1 cellular context compared by ENCODE assay signal in the genomic region with DNA sequence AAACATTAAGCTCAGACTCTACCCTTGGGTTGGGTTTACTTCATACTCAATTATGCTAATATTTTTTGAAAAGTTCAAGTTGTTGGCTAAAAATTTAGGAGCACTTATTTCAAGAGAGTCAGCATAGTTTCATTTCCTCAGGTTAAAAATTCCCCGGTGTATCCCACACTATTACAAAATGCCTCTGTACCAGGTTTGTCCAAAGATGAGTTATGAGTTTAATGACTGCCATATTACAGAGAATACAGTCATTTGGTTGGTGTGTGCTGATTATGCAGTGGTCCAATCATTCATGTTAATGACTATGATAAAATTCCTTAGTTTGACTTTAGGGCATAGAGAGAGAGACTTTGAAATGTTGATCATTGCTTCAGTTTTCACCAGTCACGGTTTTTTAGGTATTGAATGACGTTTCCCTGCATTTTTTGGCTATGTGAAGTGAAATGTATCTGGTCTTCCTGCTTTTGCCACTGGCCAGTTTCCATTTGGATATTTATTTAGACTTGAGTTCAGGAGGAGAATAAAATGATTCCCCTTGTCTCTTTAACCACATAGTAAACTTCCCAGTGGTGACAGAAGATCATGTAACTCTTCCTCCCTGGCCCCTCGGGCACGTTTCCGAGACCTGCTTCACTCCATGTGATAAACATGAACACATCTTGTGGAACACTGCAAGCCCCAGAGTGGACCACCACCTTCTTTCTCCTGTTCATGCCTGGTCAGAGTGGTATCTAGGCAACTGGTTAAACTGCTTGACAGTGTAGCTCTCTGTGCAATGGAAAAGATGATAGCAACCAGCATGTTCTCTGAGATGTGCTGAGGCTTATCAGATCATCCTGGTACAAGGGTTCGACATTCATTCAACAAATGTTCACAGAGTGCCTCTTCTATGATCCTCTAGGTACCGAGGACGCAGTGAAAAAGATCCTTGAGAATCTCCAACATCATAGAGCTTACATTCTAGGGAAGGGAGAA.
TF ChIP-seq lines count a peak whose summit lies in the region.

No MANE protein-coding gene starts in this region.

TF ChIP-seq in GM12878, 131 proteins besides CTCF, POLR2A, EP300 and RAD21 (continued from another document):
- TF ChIP-seq KDM1A (IDR thresholded peaks at IDR 0.05; ENCODE audit: borderline replicate concordance): no peak
- TF ChIP-seq BRCA1 (IDR thresholded peaks at IDR 0.05; ENCODE audit: low read depth, low read length): no peak
- no peak for TF ChIP-seq ZNF622 (IDR thresholded peaks at IDR 0.05)
- no peak for TF ChIP-seq CHD1 (IDR thresholded peaks at IDR 0.05; ENCODE audit: low read depth, low read length)
- TF ChIP-seq ZNF24 (IDR thresholded peaks at IDR 0.05): 0 out of 2 replicates have a peak, but pooled peaks have one; percentile 30
- no peak for TF ChIP-seq NRF1 (conservative IDR thresholded peaks at IDR 0.05; ENCODE audit: low read depth, low read length)
- no peak for TF ChIP-seq FOS (IDR thresholded peaks at IDR 0.05; ENCODE audit: borderline replicate concordance, extremely low read depth, insufficient read length)
- TF ChIP-seq YBX1 (IDR thresholded peaks at IDR 0.05): no peak
- no peak for TF ChIP-seq NFYA (IDR thresholded peaks at IDR 0.05; ENCODE audit: borderline replicate concordance, low read depth, low read length)
